Comparison of ENCODE assay signal across 24 cellular contexts in genomic region chr16:57204675-57205074, GRCh38. TPM values are rescaled to one million over a fixed set of nuclear protein-coding genes. Genes with fewer than 3 reads are reported as not detected.
DNase-seq lines count a peak whose midpoint lies in the region; ATAC-seq and FAIRE-seq lines count a peak whose summit lies in the region.
"Had no signal": no experiment of that assay in that cellular context is flagged by ENCODE, and none has a peak within 500 bp of the region (broad histone marks: within the 10 kb centered on the region; RNA-seq: fewer than 3 reads in every experiment).

No MANE protein-coding gene starts in this region.

- peak; percentile 54 for FAIRE-seq in HTR-8/SVneo (lab: Jason Lieb, UNC)

- H3K4me1 ChIP-seq in mesendoderm (ENCODE audit: control insufficient read depth, low read depth, low read length), result no peaks in the 10 kb centered on the region
- H3K4me1 ChIP-seq: heart left ventricle, psoas muscle, suprapubic skin had no signal

- no peak overlapping the region for H3K9ac ChIP-seq in mesendoderm (ENCODE audit: low read length)
- H3K9ac ChIP-seq: GM23248 had no signal

- no peak for ATAC-seq in central memory CD8-positive, alpha-beta T cell (replicated peaks; ENCODE audit: extremely low read depth, poor library complexity, severe bottlenecking)
- ATAC-seq in GM18907 (IDR thresholded peaks at IDR 0.05; ENCODE audit: unreplicated experiment) (no peak), HG03469 (IDR thresholded peaks at IDR 0.05; ENCODE audit: unreplicated experiment) (no peak)
- ATAC-seq: activated T-helper 17 cell treated with anti-CD3 and anti-CD28 coated beads, Interleukin-2, amount 50 U/mL, for 72 hours; heart left ventricle; psoas muscle had no signal

- POLR2A ChIA-PET in activated CD4-positive, alpha-beta memory T cell treated with anti-CD3 and anti-CD28 coated beads, Interleukin-2, amount 10 ng/mL, durations not matched to agents 7 days and 5 days (lab: Charles Lee), result no interaction called here

- no peak overlapping the region for H2BK15ac ChIP-seq in mesendoderm (replicated peaks; ENCODE audit: low read depth)

- H3K36me3 Mint-ChIP-seq in central memory CD8-positive, alpha-beta T cell (ENCODE audit: insufficient read depth), result peaks cover 32% of the 10 kb centered on the region
- peaks cover 33% of the 10 kb centered on the region for H3K36me3 Mint-ChIP-seq in activated CD4-positive, alpha-beta memory T cell treated with anti-CD3 and anti-CD28 coated beads, Interleukin-2, amount 10 ng/mL, durations not matched to agents 7 days and 5 days (ENCODE audit: low read depth)

- peaks cover 3% of the 10 kb centered on the region for H3K36me3 ChIP-seq in mesendoderm (ENCODE audit: control insufficient read depth, insufficient read depth, low read length)

- H3K56ac ChIP-seq in mesendoderm (ENCODE audit: low read length), result no peak overlapping the region

- H3K9me3 Mint-ChIP-seq in central memory CD8-positive, alpha-beta T cell, result no peaks in the 10 kb centered on the region
- no peaks in the 10 kb centered on the region for H3K9me3 Mint-ChIP-seq in activated CD4-positive, alpha-beta memory T cell treated with anti-CD3 and anti-CD28 coated beads, Interleukin-2, amount 10 ng/mL, durations not matched to agents 7 days and 5 days
- H3K9me3 Mint-ChIP-seq: activated T-helper 17 cell treated with anti-CD3 and anti-CD28 coated beads, Interleukin-2, amount 50 U/mL, for 72 hours; mesothelial cell of epicardium had no signal

- no peak overlapping the region for H3K18ac ChIP-seq in mesendoderm (ENCODE audit: low read length)

- H3K27ac Mint-ChIP-seq in central memory CD8-positive, alpha-beta T cell (ENCODE audit: low read depth), result peak overlapping the region; percentile 35
- H3K27ac Mint-ChIP-seq in activated CD4-positive, alpha-beta memory T cell treated with anti-CD3 and anti-CD28 coated beads, Interleukin-2, amount 10 ng/mL, durations not matched to agents 7 days and 5 days, result no peak overlapping the region
- H3K27ac Mint-ChIP-seq: activated T-helper 17 cell treated with anti-CD3 and anti-CD28 coated beads, Interleukin-2, amount 50 U/mL, for 72 hours; mesothelial cell of epicardium; nephron had no signal

- no peak overlapping the region for H3K23ac ChIP-seq in mesendoderm (ENCODE audit: low read length)

- H3K4me3 Mint-ChIP-seq in central memory CD8-positive, alpha-beta T cell, result no peak overlapping the region
- H3K4me3 Mint-ChIP-seq in activated CD4-positive, alpha-beta memory T cell treated with anti-CD3 and anti-CD28 coated beads, Interleukin-2, amount 10 ng/mL, durations not matched to agents 7 days and 5 days, result no peak overlapping the region
- H3K4me3 Mint-ChIP-seq: activated T-helper 17 cell treated with anti-CD3 and anti-CD28 coated beads, Interleukin-2, amount 50 U/mL, for 72 hours; mesothelial cell of epicardium; nephron had no signal

- H3K4ac ChIP-seq in mesendoderm (ENCODE audit: low read depth, low read length), result no peak overlapping the region

- H3K79me2 ChIP-seq in mesendoderm (ENCODE audit: control insufficient read depth, insufficient read depth, low read length), result no peaks in the 10 kb centered on the region

- no peaks in the 10 kb centered on the region for H3K79me1 ChIP-seq in mesendoderm (ENCODE audit: low read length)

- DNase-seq in ELR (ENCODE audit: low read depth), result peak; percentile 7
- no peak for DNase-seq in HTR-8/SVneo (ENCODE audit: insufficient read length, low spot score)
- no peak for DNase-seq in central memory CD8-positive, alpha-beta T cell (ENCODE audit: low spot score in 2 of 2)
- peak; percentile 57 for DNase-seq in mesendoderm
- no peak for DNase-seq in activated CD4-positive, alpha-beta memory T cell treated with anti-CD3 and anti-CD28 coated beads, Interleukin-2, amount 10 ng/mL, durations not matched to agents 7 days and 5 days
- DNase-seq in hepatic stellate cell (ENCODE audit: low spot score), result no peak
- DNase-seq: activated CD4-positive, CD25-positive, alpha-beta regulatory T cell; AML-193; GDM1; GM23248; heart left ventricle; NCI-H1048; NCI-H2081 treated with DMSO at 0.1 percent for 48 hours; NCI-H69; OCI-M1; psoas muscle; SIG-M5; stimulated activated CD4-positive, alpha-beta T cell treated with anti-CD3 and anti-CD28 coated beads, Interleukin-4, amount 100 ng/mL, for 4 hours had no signal

- H4K8ac ChIP-seq in mesendoderm (ENCODE audit: low read depth, low read length), result no peak overlapping the region

- no peak overlapping the region for H4K5ac ChIP-seq in mesendoderm (ENCODE audit: low read length)

- H3K4me3 ChIP-seq in mesendoderm (ENCODE audit: low read length), result no peak overlapping the region
- H3K4me3 ChIP-seq: GM23248, heart left ventricle, psoas muscle, suprapubic skin had no signal

- no peak overlapping the region for H2BK120ac ChIP-seq in mesendoderm (ENCODE audit: low read depth, low read length)

- no peak overlapping the region for H3K27ac ChIP-seq in mesendoderm (ENCODE audit: low read depth, low read length)
- H3K27ac ChIP-seq: GM23248, heart left ventricle, psoas muscle, suprapubic skin had no signal

- H3K4me1 Mint-ChIP-seq in central memory CD8-positive, alpha-beta T cell, result no peaks in the 10 kb centered on the region
- no peaks in the 10 kb centered on the region for H3K4me1 Mint-ChIP-seq in activated CD4-positive, alpha-beta memory T cell treated with anti-CD3 and anti-CD28 coated beads, Interleukin-2, amount 10 ng/mL, durations not matched to agents 7 days and 5 days
- H3K4me1 Mint-ChIP-seq: activated T-helper 17 cell treated with anti-CD3 and anti-CD28 coated beads, Interleukin-2, amount 50 U/mL, for 72 hours; mesothelial cell of epicardium; nephron had no signal

- WGBS in mesendoderm (ENCODE audit: extremely low coverage, insufficient coverage, low lambda C conversion rate), result no CpG with 5 or more reads among the region's 12 CpGs

- no peaks in the 10 kb centered on the region for H3K27me3 ChIP-seq in mesendoderm (ENCODE audit: insufficient read depth, low read length, poor library complexity)
- H3K27me3 ChIP-seq: heart left ventricle, suprapubic skin had no signal

- H2BK5ac ChIP-seq in mesendoderm (ENCODE audit: low read length), result no peak overlapping the region

- no peak overlapping the region for H2AK5ac ChIP-seq in mesendoderm (ENCODE audit: low read length)

- H3K4me2 ChIP-seq in mesendoderm (ENCODE audit: low read length), result no peak overlapping the region

- CTCF ChIA-PET in activated CD4-positive, alpha-beta memory T cell treated with anti-CD3 and anti-CD28 coated beads, Interleukin-2, amount 10 ng/mL, durations not matched to agents 7 days and 5 days (lab: Charles Lee), result interaction anchor here (1.3 kb wide), 1 partner anchor 9 kb away, joined by 3 read pairs; no protein-coding TSS in a partner anchor

- no peaks in the 10 kb centered on the region for H3K27me3 Mint-ChIP-seq in central memory CD8-positive, alpha-beta T cell
- no peaks in the 10 kb centered on the region for H3K27me3 Mint-ChIP-seq in activated CD4-positive, alpha-beta memory T cell treated with anti-CD3 and anti-CD28 coated beads, Interleukin-2, amount 10 ng/mL, durations not matched to agents 7 days and 5 days
- H3K27me3 Mint-ChIP-seq: activated T-helper 17 cell treated with anti-CD3 and anti-CD28 coated beads, Interleukin-2, amount 50 U/mL, for 72 hours had no signal

RNA-seq across cellular contexts. Expression of gene RSPRY1, which starts 18.5 kb away (rescaled TPM):
- polyA plus RNA-seq in mesendoderm (2013, experiment 1 of 2), result 33.0 TPM
- 32.1 TPM for polyA plus RNA-seq in mesendoderm (2013, experiment 2 of 2)
- 10 to 100 TPM; 34.1 to 39.3 TPM for total RNA-seq in activated CD4-positive, alpha-beta memory T cell treated with anti-CD3 and anti-CD28 coated beads, Interleukin-2, amount 10 ng/mL, durations not matched to agents 7 days and 5 days

RNA-seq across cellular contexts. Expression of gene PSME3IP1, which starts 18.8 kb away (rescaled TPM):
- polyA plus RNA-seq in mesendoderm (2013, experiment 1 of 2), result 75.7 TPM
- polyA plus RNA-seq in mesendoderm (2013, experiment 2 of 2), result 77.7 TPM
- 100 to 1,000 TPM; 112 to 115 TPM for total RNA-seq in activated CD4-positive, alpha-beta memory T cell treated with anti-CD3 and anti-CD28 coated beads, Interleukin-2, amount 10 ng/mL, durations not matched to agents 7 days and 5 days

RNA-seq across cellular contexts. Expression of gene ARL2BP, which starts 40.4 kb away (rescaled TPM):
- 16.7 TPM for polyA plus RNA-seq in mesendoderm (2013, experiment 1 of 2)
- 16.9 TPM for polyA plus RNA-seq in mesendoderm (2013, experiment 2 of 2)
- total RNA-seq in activated CD4-positive, alpha-beta memory T cell treated with anti-CD3 and anti-CD28 coated beads, Interleukin-2, amount 10 ng/mL, durations not matched to agents 7 days and 5 days, result 10 to 100 TPM; 32.8 to 32.9 TPM

Comparison
In these comparisons a context has a peak if more than half of its experiments do, and no peak if none do; other contexts are left out.
1. DNase-seq: peak in ELR (single experiment) and mesendoderm (single experiment); none in HTR-8/SVneo (single experiment), central memory CD8-positive, alpha-beta T cell (0 of 2), activated CD4-positive, alpha-beta memory T cell treated with anti-CD3 and anti-CD28 coated beads, Interleukin-2, amount 10 ng/mL, durations not matched to agents 7 days and 5 days (single experiment) and hepatic stellate cell (single experiment).